19 cellular contexts compared by ENCODE assay signal in genomic region chr7:157129200-157129599, GRCh38. TPM values are rescaled to one million over a fixed set of nuclear protein-coding genes. Genes with fewer than 3 reads are reported as not detected.
DNase-seq lines count a peak whose midpoint lies in the region; ATAC-seq, FAIRE-seq and TF ChIP-seq lines count a peak whose summit lies in the region.
"Had no signal": no experiment of that assay in that cellular context is flagged by ENCODE, and none has a peak within 500 bp of the region (broad histone marks: within the 10 kb centered on the region; RNA-seq: fewer than 3 reads in every experiment).

No MANE protein-coding gene starts in this region.

- H3K27ac Mint-ChIP-seq in endothelial cell (ENCODE audit: unreplicated experiment) = no peak overlapping the region
- H3K27ac Mint-ChIP-seq: CD14-positive monocyte had no signal

- H3K9me3 ChIP-seq in pancreas = no peaks in the 10 kb centered on the region
- H3K9me3 ChIP-seq: HAP-1, SJSA1 had no signal

- no peak overlapping the region for H3K4me3 ChIP-seq in pancreas
- H3K4me3 ChIP-seq: GM23248, HAP-1, SJSA1 had no signal

- 40 to 53% methylated on average over 10 of the region's 10 CpGs for WGBS in pancreas, 2 donors

- FAIRE-seq in pancreas (lab: Jason Lieb, UNC) = no peak
- FAIRE-seq: GM12891, GM18507 had no signal

- no peak overlapping the region for H3K27ac ChIP-seq in pancreas
- H3K27ac ChIP-seq: GM23248, SJSA1 had no signal

- DNase-seq in DMS79 treated with DMSO at 0.1 percent for 48 hours (lab: John Stamatoyannopoulos, UW) (peak; percentile 43), DMS79 (lab: John Stamatoyannopoulos, UW) (no peak), NCI-H146 treated with DMSO at 0.1 percent for 48 hours (lab: John Stamatoyannopoulos, UW; ENCODE audit: unreplicated experiment) (peak; percentile 56), RPMI8226 (peak; percentile 79), pancreas (peak in 2 of 6 donors; percentile 29 to 46), NCI-H2227 (lab: John Stamatoyannopoulos, UW; ENCODE audit: unreplicated experiment) (no peak), endothelial cell (ENCODE audit: low spot score) (no peak)
- no peak for DNase-seq in stimulated activated CD4-positive, alpha-beta T cell treated with anti-CD3 and anti-CD28 coated beads, Interleukin-15, amount 100 ng/mL, for 24 hours
- DNase-seq: 8988T, EL, GM23248, NCI-H1105, NCI-H187 treated with DMSO at 0.1 percent for 48 hours, NCI-H82 had no signal

- H3K9me3 Mint-ChIP-seq in endothelial cell (ENCODE audit: unreplicated experiment) = no peaks in the 10 kb centered on the region

- H3K36me3 ChIP-seq in pancreas = no peaks in the 10 kb centered on the region
- H3K36me3 ChIP-seq: HAP-1, SJSA1 had no signal

- intact Hi-C loops in pancreas (cut with DNase I) = loop anchor here in 1 of 3 donors (10.0 kb wide), 1 partner anchor 64 kb away; no protein-coding TSS in a partner anchor

- no peaks in the 10 kb centered on the region for H3K27me3 ChIP-seq in pancreas

- no peaks in the 10 kb centered on the region for H3K4me1 Mint-ChIP-seq in endothelial cell (ENCODE audit: unreplicated experiment)
- H3K4me1 Mint-ChIP-seq: CD14-positive monocyte had no signal

- TF ChIP-seq CTCF in pancreas (IDR thresholded peaks at IDR 0.05) (no peak), endothelial cell (IDR thresholded peaks at IDR 0.05; ENCODE audit: unreplicated experiment) (no peak)

- H3K4me1 ChIP-seq in pancreas = no peaks in the 10 kb centered on the region
- H3K4me1 ChIP-seq: HAP-1, SJSA1 had no signal

- ATAC-seq in pancreas = peak; percentile 43 to 82 (median 68)

- no peaks in the 10 kb centered on the region for H3K36me3 Mint-ChIP-seq in endothelial cell (ENCODE audit: low read depth, unreplicated experiment)
- H3K36me3 Mint-ChIP-seq: CD14-positive monocyte had no signal

- H3K27me3 Mint-ChIP-seq in endothelial cell (ENCODE audit: unreplicated experiment) = no peaks in the 10 kb centered on the region

- no peak overlapping the region for H3K4me3 Mint-ChIP-seq in endothelial cell (ENCODE audit: unreplicated experiment)
- H3K4me3 Mint-ChIP-seq: CD14-positive monocyte had no signal

RNA-seq across cellular contexts. Expression of gene UBE3C, which starts 9.5 kb away (rescaled TPM):
- total RNA-seq in pancreas (10 to 100 TPM; 20.2 to 36.1 (median 24.5) TPM), endothelial cell (ENCODE audit: unreplicated experiment) (54.2 TPM)
- polyA plus RNA-seq in pancreas = 10 to 100 TPM; 12.1 to 17.8 TPM

Comparison
In these comparisons a context has a peak if more than half of its experiments do, and no peak if none do; other contexts are left out.
1. DNase-seq: peak in DMS79 treated with DMSO at 0.1 percent for 48 hours (single experiment), NCI-H146 treated with DMSO at 0.1 percent for 48 hours (single experiment) and RPMI8226 (single experiment); none in DMS79 (single experiment), NCI-H2227 (single experiment), stimulated activated CD4-positive, alpha-beta T cell treated with anti-CD3 and anti-CD28 coated beads, Interleukin-15, amount 100 ng/mL, for 24 hours (single experiment) and endothelial cell (single experiment).